In genomic region chr12:120709976-120710804, GRCh38 we compare ENCODE assay signal across 8 cellular contexts. TPM values are rescaled to one million over a fixed set of nuclear protein-coding genes. Genes with fewer than 3 reads are reported as not detected.
A peak's percentile ranks its signal among the peaks of the same experiment; 100 is the strongest.
DNase-seq lines count a peak whose midpoint lies in the region; ATAC-seq and TF ChIP-seq lines count a peak whose summit lies in the region.

TSS of gene UNC119B (plus strand) at chr12:120710458. CDS start at chr12:120710475, 17 bp downstream.

- H2AFZ ChIP-seq in trophoblast cell (ENCODE audit: insufficient read depth, low read length, poor library complexity) = peak within 1 kb of the TSS; percentile 94

- no peak within 1 kb of the TSS for H3K23ac ChIP-seq in trophoblast cell (ENCODE audit: low read length)

- H3K4me2 ChIP-seq in trophoblast cell (ENCODE audit: low read length) = peak within 1 kb of the TSS; percentile 91

- H3K14ac ChIP-seq in trophoblast cell (ENCODE audit: low read length) = peak within 1 kb of the TSS; percentile 98

- H3K4me3 ChIP-seq in heart left ventricle = peak within 1 kb of the TSS; percentile 54 to 99 (median 82)
- peak within 1 kb of the TSS; percentile 87 for H3K4me3 ChIP-seq in trophoblast cell (ENCODE audit: low read depth, low read length)
- H3K4me3 ChIP-seq in tibial nerve = peak within 1 kb of the TSS; percentile 59 to 96 (median 78)

- peak within 1 kb of the TSS; percentile 91 for H3K4me3 Mint-ChIP-seq in activated naive CD8-positive, alpha-beta T cell treated with anti-CD3 and anti-CD28 coated beads, Interleukin-2, amount 10 ng/mL, durations not matched to agents 7 days and 5 days

- H4K12ac ChIP-seq in trophoblast cell (ENCODE audit: low read depth, low read length) = peak within 1 kb of the TSS; percentile 90

- peak; percentile 86 for DNase-seq in COLO668 (lab: John Stamatoyannopoulos, UW; ENCODE audit: unreplicated experiment)
- peak; percentile 67 for DNase-seq in T follicular helper cell (ENCODE audit: low read depth)
- peak; percentile 84 for DNase-seq in activated naive CD8-positive, alpha-beta T cell treated with anti-CD3 and anti-CD28 coated beads, Interleukin-2, amount 10 ng/mL, durations not matched to agents 7 days and 5 days
- peak; percentile 71 to 89 (median 82) for DNase-seq in heart left ventricle
- DNase-seq in trophoblast cell = peak; percentile 42 to 65
- peak; percentile 47 to 60 for DNase-seq in tibial nerve (ENCODE audit: low spot score in 2 of 2)

- peaks cover 4% of the 10 kb centered on the region for H3K36me3 Mint-ChIP-seq in activated naive CD8-positive, alpha-beta T cell treated with anti-CD3 and anti-CD28 coated beads, Interleukin-2, amount 10 ng/mL, durations not matched to agents 7 days and 5 days

- H2BK120ac ChIP-seq in trophoblast cell (ENCODE audit: insufficient read depth, low read length, poor library complexity) = peak within 1 kb of the TSS; percentile 89

- TF ChIP-seq EP300 in Ishikawa (IDR thresholded peaks at IDR 0.05; ENCODE audit: borderline replicate concordance) = no peak
- TF ChIP-seq EP300 in tibial nerve (IDR thresholded peaks at IDR 0.05) = peak in 1 of 2 donors; percentile 71

- peak within 1 kb of the TSS; percentile 92 for H4K91ac ChIP-seq in trophoblast cell (ENCODE audit: low read depth, low read length)

- POLR2A ChIA-PET in activated naive CD8-positive, alpha-beta T cell treated with anti-CD3 and anti-CD28 coated beads, Interleukin-2, amount 10 ng/mL, durations not matched to agents 7 days and 5 days (lab: Charles Lee) = interaction anchor here (0.6 to 1.4 kb wide), 3 partner anchors 61 to 196 kb away, joined by 3 to 4 read pairs (median 4); no protein-coding TSS in a partner anchor

- H3K9ac ChIP-seq in trophoblast cell (ENCODE audit: low read length) = peak within 1 kb of the TSS; percentile 93

- H3K27me3 ChIP-seq in heart left ventricle (no peaks in the 10 kb centered on the region), trophoblast cell (ENCODE audit: insufficient read depth, low read length) (no peaks in the 10 kb centered on the region), tibial nerve (no peaks in the 10 kb centered on the region)

- H3K9me3 Mint-ChIP-seq in activated naive CD8-positive, alpha-beta T cell treated with anti-CD3 and anti-CD28 coated beads, Interleukin-2, amount 10 ng/mL, durations not matched to agents 7 days and 5 days = no peaks in the 10 kb centered on the region

- no peak for TF ChIP-seq RAD21 in Ishikawa (IDR thresholded peaks at IDR 0.05; ENCODE audit: low read depth)

- peaks cover 8% of the 10 kb centered on the region for H3K79me2 ChIP-seq in trophoblast cell (ENCODE audit: control insufficient read depth, insufficient read depth, low read length, poor library complexity)

- no peak for TF ChIP-seq POLR2A in heart left ventricle (IDR thresholded peaks at IDR 0.05)
- no peak for TF ChIP-seq POLR2A in tibial nerve (IDR thresholded peaks at IDR 0.05)

- no peaks in the 10 kb centered on the region for H3K27me3 Mint-ChIP-seq in activated naive CD8-positive, alpha-beta T cell treated with anti-CD3 and anti-CD28 coated beads, Interleukin-2, amount 10 ng/mL, durations not matched to agents 7 days and 5 days

- H4K8ac ChIP-seq in trophoblast cell (ENCODE audit: low read depth, low read length) = peak within 1 kb of the TSS; percentile 98

- H2AK5ac ChIP-seq in trophoblast cell (ENCODE audit: low read length) = no peak within 1 kb of the TSS

- H3K4me1 ChIP-seq in heart left ventricle (peaks cover 4 to 35% (median 27%) of the 10 kb centered on the region in 12 donors), trophoblast cell (ENCODE audit: control insufficient read depth in 1 of 2, insufficient read depth in 2 of 2, low read length in 2 of 2) (peaks cover 8 to 9% of the 10 kb centered on the region in 2 experiments), tibial nerve (peaks cover 0 to 34% (median 17%) of the 10 kb centered on the region in 4 donors)

- H3K36me3 ChIP-seq in heart left ventricle (peaks cover 0 to 23% (median 15%) of the 10 kb centered on the region in 9 donors), trophoblast cell (ENCODE audit: control insufficient read depth in 1 of 2, insufficient read depth in 2 of 2, low read length in 2 of 2) (peaks cover 14 to 15% of the 10 kb centered on the region in 2 experiments), tibial nerve (peaks cover 0 to 22% (median 0%) of the 10 kb centered on the region in 3 donors)

- peak within 1 kb of the TSS; percentile 97 for H3K18ac ChIP-seq in trophoblast cell (ENCODE audit: low read length)

- TF ChIP-seq CTCF in heart left ventricle (IDR thresholded peaks at IDR 0.05) = no peak
- no peak for TF ChIP-seq CTCF in tibial nerve (IDR thresholded peaks at IDR 0.05)

- H3K9me3 ChIP-seq in heart left ventricle = no peaks in the 10 kb centered on the region
- no peaks in the 10 kb centered on the region for H3K9me3 ChIP-seq in trophoblast cell (ENCODE audit: insufficient read depth, low read depth, low read length)
- H3K9me3 ChIP-seq in tibial nerve = no peaks in the 10 kb centered on the region

- ATAC-seq in GM21367 (IDR thresholded peaks at IDR 0.05; ENCODE audit: unreplicated experiment) = peak; percentile 62
- peak; percentile 77 for ATAC-seq in activated naive CD8-positive, alpha-beta T cell treated with anti-CD3 and anti-CD28 coated beads, Interleukin-2, amount 10 ng/mL, durations not matched to agents 7 days and 5 days (ENCODE audit: low read depth)
- ATAC-seq in heart left ventricle = peak; percentile 47 to 95 (median 90)

- intact Hi-C loops in heart left ventricle (cut with DNase I) = loop anchor here in 7 of 10 donors (2.0 to 10.0 kb wide), 6 partner anchors 21 to 265 kb away; partner anchors contain the start of genes POP5 (in 3 of the 7), HNF1A (in 2 of the 7) and MLEC (in 2 of the 7)

- peak within 1 kb of the TSS; percentile 84 for H3K27ac Mint-ChIP-seq in activated naive CD8-positive, alpha-beta T cell treated with anti-CD3 and anti-CD28 coated beads, Interleukin-2, amount 10 ng/mL, durations not matched to agents 7 days and 5 days

- H3K79me1 ChIP-seq in trophoblast cell (ENCODE audit: low read length) = peaks cover 10% of the 10 kb centered on the region

- WGBS in heart left ventricle, 4 donors = 0 to 1% (median 0%) methylated on average over 18 to 70 of the region's 76 CpGs
- no CpG with 5 or more reads among the region's 76 CpGs for WGBS in trophoblast cell (ENCODE audit: extremely low coverage, insufficient coverage, insufficient read length)
- 2 to 5% methylated on average over 10 to 31 of the region's 76 CpGs for WGBS in tibial nerve, 2 donors

- peak within 1 kb of the TSS; percentile 70 to 95 (median 90) for H3K27ac ChIP-seq in heart left ventricle
- H3K27ac ChIP-seq in trophoblast cell (ENCODE audit: low read depth, low read length) = peak within 1 kb of the TSS; percentile 52
- H3K27ac ChIP-seq in tibial nerve = peak within 1 kb of the TSS; percentile 80 to 98 (median 90)

- peak within 1 kb of the TSS; percentile 85 for H3K4ac ChIP-seq in trophoblast cell (ENCODE audit: low read depth, low read length)

- H2BK12ac ChIP-seq in trophoblast cell (ENCODE audit: low read length) = no peak within 1 kb of the TSS

- H3K4me1 Mint-ChIP-seq in activated naive CD8-positive, alpha-beta T cell treated with anti-CD3 and anti-CD28 coated beads, Interleukin-2, amount 10 ng/mL, durations not matched to agents 7 days and 5 days = peaks cover 32% of the 10 kb centered on the region

- peak within 1 kb of the TSS; percentile 79 for H2BK5ac ChIP-seq in trophoblast cell (ENCODE audit: low read depth, low read length, poor library complexity)

TF ChIP-seq in Ishikawa, 13 proteins besides CTCF, POLR2A, EP300 and RAD21:
- TF ChIP-seq NFIC (IDR thresholded peaks at IDR 0.05) = no peak
- TF ChIP-seq TEAD4 (IDR thresholded peaks at IDR 0.05) = no peak
- TF ChIP-seq MAX (IDR thresholded peaks at IDR 0.05) = 0 out of 2 replicates have a peak, but pooled peaks have one; percentile 22
- TF ChIP-seq YY1 (IDR thresholded peaks at IDR 0.05; ENCODE audit: low read depth) = peak; percentile 93
- TF ChIP-seq REST (IDR thresholded peaks at IDR 0.05; ENCODE audit: low read depth) = 0 out of 2 replicates have a peak, but pooled peaks have one; percentile 22
- peak; percentile 55; the same call in 1 of the 2 replicates for TF ChIP-seq EGR1 (IDR thresholded peaks at IDR 0.05)
- peak; percentile 60; the same call in 1 of the 2 replicates for TF ChIP-seq TAF1 (IDR thresholded peaks at IDR 0.05; ENCODE audit: low read depth)
- no peak for TF ChIP-seq CREB1 (IDR thresholded peaks at IDR 0.05; ENCODE audit: low read depth)
- no peak for TF ChIP-seq ZBTB7A (IDR thresholded peaks at IDR 0.05; ENCODE audit: low read depth)

RNA-seq across cellular contexts. Expression of gene UNC119B, which starts in this region (rescaled TPM):
- 10 to 100 TPM; 19.5 to 23.7 TPM for total RNA-seq in activated naive CD8-positive, alpha-beta T cell treated with anti-CD3 and anti-CD28 coated beads, Interleukin-2, amount 10 ng/mL, durations not matched to agents 7 days and 5 days
- total RNA-seq in heart left ventricle (10 to 100 TPM in 6 of 9 donors, 1 to 10 TPM in 3; 9.1 to 12.6 (median 10.7) TPM), tibial nerve (10 to 100 TPM; 20.4 to 27.1 (median 22.1) TPM)
- polyA plus RNA-seq in heart left ventricle = 10 to 100 TPM in 1 of 2 donors, 1 to 10 TPM in 1; 3.9 to 13.7 TPM
- 14.7 and 15.2 TPM in 2 replicates for polyA plus RNA-seq in trophoblast cell (2013)

Comparison
In these comparisons a context has a peak if more than half of its experiments do, and no peak if none do; other contexts are left out.
1. Peak in every context shown above with its lines: DNase-seq, ATAC-seq, H3K4me3 ChIP-seq and H3K27ac ChIP-seq.